ENCODE assay signal across 21 cellular contexts in the genomic region with DNA sequence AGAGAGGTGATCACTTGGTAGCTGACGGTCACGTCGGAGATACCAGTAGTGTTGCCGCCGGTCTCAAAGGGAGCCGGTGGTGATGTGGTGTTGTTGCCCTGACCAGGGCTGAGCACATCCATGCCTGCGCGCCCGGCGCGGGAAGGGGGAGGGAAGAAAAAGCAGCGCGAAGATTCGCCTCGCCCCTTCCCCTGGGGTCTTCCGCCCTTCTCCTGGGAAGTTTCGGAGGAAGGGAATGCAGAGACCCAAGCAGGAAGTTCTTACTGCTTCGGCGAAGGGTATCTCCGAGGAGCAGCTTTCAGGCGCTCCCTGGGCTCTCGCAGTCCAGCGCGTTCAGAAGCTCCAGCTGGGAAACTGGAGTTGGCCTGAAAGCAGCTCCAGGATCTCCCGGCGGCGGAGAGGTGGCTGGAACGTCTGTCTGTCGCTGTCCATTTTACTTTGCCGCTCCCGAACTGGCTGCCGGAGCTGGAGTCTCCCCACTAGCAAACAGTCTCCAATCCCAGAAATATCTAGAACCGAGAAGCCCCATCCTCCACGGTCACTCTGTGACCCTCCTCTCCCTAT. TPM values are rescaled to one million over a fixed set of nuclear protein-coding genes. Genes with fewer than 3 reads are reported as not detected.
DNase-seq lines count a peak whose midpoint lies in the region; ATAC-seq and TF ChIP-seq lines count a peak whose summit lies in the region.
"Had no signal": no experiment of that assay in that cellular context is flagged by ENCODE, and none has a peak within 500 bp of the region (broad histone marks: within the 10 kb centered on the region; RNA-seq: fewer than 3 reads in every experiment).

No MANE protein-coding gene starts in this region.

- H3K9me3 ChIP-seq in HUES64 (ENCODE audit: insufficient read depth, low read depth, low read length) = no peaks in the 10 kb centered on the region
- no peaks in the 10 kb centered on the region for H3K9me3 ChIP-seq in hepatocyte (ENCODE audit: low read depth)
- peaks cover 7% of the 10 kb centered on the region for H3K9me3 ChIP-seq in trophoblast cell (ENCODE audit: insufficient read depth, low read depth, low read length)
- no peaks in the 10 kb centered on the region for H3K9me3 ChIP-seq in left ventricle myocardium inferior (replicated peaks)
- H3K9me3 ChIP-seq: thoracic aorta had no signal

- WGBS in HUES64 = 4% methylated on average over 34 of the region's 34 CpGs
- WGBS in hepatocyte (ENCODE audit: low lambda C conversion rate, missing lambda C conversion rate) = 5% methylated on average over 34 of the region's 34 CpGs
- WGBS in trophoblast cell (ENCODE audit: extremely low coverage, insufficient coverage, insufficient read length) = no CpG with 5 or more reads among the region's 34 CpGs

- TF ChIP-seq CTCF in hepatocyte (IDR thresholded peaks at IDR 0.05; ENCODE audit: poor library complexity) (no peak), left ventricle myocardium inferior (IDR thresholded peaks at IDR 0.05; ENCODE audit: borderline replicate concordance) (no peak)

- no peak overlapping the region for H4K8ac ChIP-seq in trophoblast cell (ENCODE audit: low read depth, low read length)

- H3K23ac ChIP-seq in trophoblast cell (ENCODE audit: low read length) = no peak overlapping the region

- ATAC-seq in HG03342 (IDR thresholded peaks at IDR 0.05; ENCODE audit: unreplicated experiment) = no peak
- no peak for ATAC-seq in activated T-cell treated with anti-CD3 and anti-CD28 coated beads, Interleukin-2, amount 50 U/mL, for 4 hours
- ATAC-seq: left ventricle myocardium superior had no signal

- H3K27ac ChIP-seq in HUES64 (ENCODE audit: low read depth, low read length) (no peak overlapping the region), hepatocyte (no peak overlapping the region), trophoblast cell (ENCODE audit: low read depth, low read length) (no peak overlapping the region), left ventricle myocardium inferior (replicated peaks) (no peak overlapping the region)
- H3K27ac ChIP-seq: thoracic aorta had no signal

- H3K36me3 Mint-ChIP-seq in activated T-cell treated with anti-CD3 and anti-CD28 coated beads, Interleukin-2, amount 50 U/mL, for 4 hours (ENCODE audit: insufficient read depth) = no peaks in the 10 kb centered on the region

- H2BK5ac ChIP-seq in trophoblast cell (ENCODE audit: low read depth, low read length, poor library complexity) = no peak overlapping the region

- no peak overlapping the region for H2AFZ ChIP-seq in hepatocyte
- H2AFZ ChIP-seq in trophoblast cell (ENCODE audit: insufficient read depth, low read length, poor library complexity) = no peak overlapping the region

- no peaks in the 10 kb centered on the region for H3K79me1 ChIP-seq in trophoblast cell (ENCODE audit: low read length)

- H3K4me1 Mint-ChIP-seq in activated T-cell treated with anti-CD3 and anti-CD28 coated beads, Interleukin-2, amount 50 U/mL, for 4 hours (ENCODE audit: low read depth) = no peaks in the 10 kb centered on the region
- H3K4me1 Mint-ChIP-seq: activated CD4-positive, alpha-beta T cell treated with anti-CD3 and anti-CD28 coated beads, Interleukin-2, amount 10 ng/mL, durations not matched to agents 24 days and 14 days; activated naive CD8-positive, alpha-beta T cell treated with anti-CD3 and anti-CD28 coated beads for 36 hours had no signal

- no peak overlapping the region for H2BK12ac ChIP-seq in trophoblast cell (ENCODE audit: low read length)

- DNase-seq in DMS53 treated with DMSO at 0.1 percent for 48 hours (lab: John Stamatoyannopoulos, UW; ENCODE audit: unreplicated experiment) (peak; percentile 30), hepatocyte (ENCODE audit: low spot score) (peak; percentile 25), trophoblast cell (no peak), germinal center (ENCODE audit: low spot score) (no peak), left ventricle myocardium inferior (no peak)
- no peak for DNase-seq in activated T-cell treated with anti-CD3 and anti-CD28 coated beads, Interleukin-2, amount 50 U/mL, for 4 hours
- DNase-seq: activated CD4-positive, alpha-beta T cell treated with anti-CD3 and anti-CD28 coated beads, Interleukin-2, amount 10 ng/mL, durations not matched to agents 24 days and 14 days; activated naive CD8-positive, alpha-beta T cell treated with anti-CD3 and anti-CD28 coated beads for 36 hours; activated T-cell treated with anti-CD3 and anti-CD28 coated beads, Interleukin-2, amount 50 U/mL, for 1 hour; caudate nucleus; left ventricle myocardium superior; NCI-H2029; NK-92 treated with Interleukin-12 subunit alpha and Interleukin-12 subunit beta, amount 100 ng/mL, for 24 hours; Right ventricle myocardium superior had no signal

- no peaks in the 10 kb centered on the region for H3K9me2 ChIP-seq in hepatocyte (replicated peaks; ENCODE audit: insufficient read depth)

- H2AK5ac ChIP-seq in trophoblast cell (ENCODE audit: low read length) = no peak overlapping the region

- H3K79me2 ChIP-seq in hepatocyte (no peaks in the 10 kb centered on the region), trophoblast cell (ENCODE audit: control insufficient read depth, insufficient read depth, low read length, poor library complexity) (no peaks in the 10 kb centered on the region)

- H3K14ac ChIP-seq in trophoblast cell (ENCODE audit: low read length) = no peak overlapping the region

- H2BK120ac ChIP-seq in trophoblast cell (ENCODE audit: insufficient read depth, low read length, poor library complexity) = no peak overlapping the region

- H3K18ac ChIP-seq in trophoblast cell (ENCODE audit: low read length) = no peak overlapping the region

- peaks cover 22% of the 10 kb centered on the region for H3K4me1 ChIP-seq in HUES64 (ENCODE audit: insufficient read depth, low read length)
- no peaks in the 10 kb centered on the region for H3K4me1 ChIP-seq in hepatocyte (ENCODE audit: insufficient read depth)
- H3K4me1 ChIP-seq in trophoblast cell (ENCODE audit: control insufficient read depth in 1 of 2, insufficient read depth in 2 of 2, low read length in 2 of 2) = peaks cover 1 to 3% of the 10 kb centered on the region in 2 experiments
- no peaks in the 10 kb centered on the region for H3K4me1 ChIP-seq in left ventricle myocardium inferior

- H3K4me3 ChIP-seq in HUES64 (ENCODE audit: low read length) (peak overlapping the region; percentile 65), hepatocyte (no peak overlapping the region), trophoblast cell (ENCODE audit: low read depth, low read length) (peak overlapping the region; percentile 31), left ventricle myocardium inferior (no peak overlapping the region)
- H3K4me3 ChIP-seq: thoracic aorta had no signal

- intact Hi-C loops in left ventricle myocardium inferior (cut with micrococcal nuclease) = loop anchor here (10.0 kb wide), 1 partner anchor 557 kb away; no protein-coding TSS in a partner anchor

- H3K27me3 Mint-ChIP-seq in activated T-cell treated with anti-CD3 and anti-CD28 coated beads, Interleukin-2, amount 50 U/mL, for 4 hours (ENCODE audit: low read depth) = peaks cover 37% of the 10 kb centered on the region

- H3K4me3 Mint-ChIP-seq in activated T-cell treated with anti-CD3 and anti-CD28 coated beads, Interleukin-2, amount 50 U/mL, for 4 hours = no peak overlapping the region
- H3K4me3 Mint-ChIP-seq: activated CD4-positive, alpha-beta T cell treated with anti-CD3 and anti-CD28 coated beads, Interleukin-2, amount 10 ng/mL, durations not matched to agents 24 days and 14 days; activated naive CD8-positive, alpha-beta T cell treated with anti-CD3 and anti-CD28 coated beads for 36 hours; T-helper 2 cell treated with Interferon-gamma antibody and Interleukin-4, amounts not matched to agents 5 μg/mL and 100 μg/mL, for 36 hours had no signal

- no peaks in the 10 kb centered on the region for H3K36me3 ChIP-seq in HUES64 (ENCODE audit: insufficient read depth, low read length)
- H3K36me3 ChIP-seq in hepatocyte (replicated peaks; ENCODE audit: insufficient read depth, low read depth) = no peaks in the 10 kb centered on the region
- no peaks in the 10 kb centered on the region for H3K36me3 ChIP-seq in trophoblast cell (ENCODE audit: control insufficient read depth in 1 of 2, insufficient read depth in 2 of 2, low read length in 2 of 2)
- no peaks in the 10 kb centered on the region for H3K36me3 ChIP-seq in left ventricle myocardium inferior
- H3K36me3 ChIP-seq: thoracic aorta had no signal

- no peaks in the 10 kb centered on the region for H4K20me1 ChIP-seq in hepatocyte (ENCODE audit: insufficient read depth, poor library complexity, severe bottlenecking)

- no peak overlapping the region for H4K91ac ChIP-seq in trophoblast cell (ENCODE audit: low read depth, low read length)

- peaks cover 6% of the 10 kb centered on the region for H3K9me3 Mint-ChIP-seq in activated T-cell treated with anti-CD3 and anti-CD28 coated beads, Interleukin-2, amount 50 U/mL, for 4 hours
- H3K9me3 Mint-ChIP-seq: T-helper 2 cell treated with Interferon-gamma antibody and Interleukin-4, amounts not matched to agents 5 μg/mL and 100 μg/mL, for 36 hours had no signal

- H3K9ac ChIP-seq in HUES64 (ENCODE audit: low read depth, low read length) (no peak overlapping the region), trophoblast cell (ENCODE audit: low read length) (no peak overlapping the region)

- H4K12ac ChIP-seq in trophoblast cell (ENCODE audit: low read depth, low read length) = no peak overlapping the region

- no peak overlapping the region for H3K4ac ChIP-seq in trophoblast cell (ENCODE audit: low read depth, low read length)

- H3K27me3 ChIP-seq in HUES64 (ENCODE audit: insufficient read depth, low read length) (peaks cover 37% of the 10 kb centered on the region), hepatocyte (peaks cover 54% of the 10 kb centered on the region), trophoblast cell (ENCODE audit: insufficient read depth, low read length) (peaks cover 33% of the 10 kb centered on the region), left ventricle myocardium inferior (ENCODE audit: low read depth) (peaks cover 60% of the 10 kb centered on the region)

- H3K4me2 ChIP-seq in hepatocyte (peak overlapping the region; percentile 62), trophoblast cell (ENCODE audit: low read length) (peak overlapping the region; percentile 21)

RNA-seq across cellular contexts. Expression of a gene that starts 0.6 kb away (rescaled TPM):
- polyA plus RNA-seq in HUES64 (2013, experiment 1 of 2) = 3.1 TPM
- polyA plus RNA-seq in HUES64 (2013, experiment 2 of 2) = 1.4 TPM
- total RNA-seq in hepatocyte (0.20 and 0.57 TPM in 2 replicates), left ventricle myocardium inferior (not detected)
- polyA plus RNA-seq in hepatocyte = 0.19 TPM in 1 of 2 replicates, not detected in the other
- polyA plus RNA-seq in trophoblast cell (2013) = not detected in 2 replicates
- total RNA-seq in activated T-cell treated with anti-CD3 and anti-CD28 coated beads, Interleukin-2, amount 50 U/mL, for 4 hours = not detected
- total RNA-seq: activated CD4-positive, alpha-beta T cell treated with anti-CD3 and anti-CD28 coated beads, Interleukin-2, amount 10 ng/mL, durations not matched to agents 24 days and 14 days; activated naive CD8-positive, alpha-beta T cell treated with anti-CD3 and anti-CD28 coated beads for 36 hours; glomerular endothelial cell; left ventricle myocardium superior; M059J; myocyte; Right ventricle myocardium superior had no signal

Comparison
In these comparisons a context has a peak if more than half of its experiments do, and no peak if none do; other contexts are left out.
1. DNase-seq: peak in DMS53 treated with DMSO at 0.1 percent for 48 hours (single experiment) and hepatocyte (single experiment); none in trophoblast cell (0 of 2), germinal center (single experiment), left ventricle myocardium inferior (single experiment) and activated T-cell treated with anti-CD3 and anti-CD28 coated beads, Interleukin-2, amount 50 U/mL, for 4 hours (single experiment).
2. H3K4me3 ChIP-seq: peak in HUES64 (single experiment) and trophoblast cell (single experiment); none in hepatocyte (single experiment) and left ventricle myocardium inferior (single experiment).